10 cellular contexts compared by ENCODE assay signal in genomic region chr13:20814224-20814910, GRCh38. TPM values are rescaled to one million over a fixed set of nuclear protein-coding genes. Genes with fewer than 3 reads are reported as not detected.
DNase-seq lines count a peak whose midpoint lies in the region; ATAC-seq, FAIRE-seq and TF ChIP-seq lines count a peak whose summit lies in the region.
"Had no signal": no experiment of that assay in that cellular context is flagged by ENCODE, and none has a peak within 500 bp of the region (broad histone marks: within the 10 kb centered on the region; RNA-seq: fewer than 3 reads in every experiment).

No MANE protein-coding gene starts in this region.

- peak; percentile 88 for FAIRE-seq in kidney (lab: Jason Lieb, UNC)
- FAIRE-seq: H1 had no signal

- no peak overlapping the region for H3K4me3 Mint-ChIP-seq in brain
- no peak overlapping the region for H3K4me3 Mint-ChIP-seq in stimulated activated effector memory CD8-positive, alpha-beta T cell treated with anti-CD3 and anti-CD28 coated beads, Interleukin-12 subunit alpha, Interleukin-12 subunit beta, amount 100 ng/mL, for 72 hours
- no peak overlapping the region for H3K4me3 Mint-ChIP-seq in activated T-helper 17 cell treated with anti-CD3 and anti-CD28 coated beads, Interleukin-2, amount 50 U/mL, for 72 hours
- H3K4me3 Mint-ChIP-seq: memory B cell had no signal

- H3K4me1 Mint-ChIP-seq in brain = peaks cover 40% of the 10 kb centered on the region
- H3K4me1 Mint-ChIP-seq in stimulated activated effector memory CD8-positive, alpha-beta T cell treated with anti-CD3 and anti-CD28 coated beads, Interleukin-12 subunit alpha, Interleukin-12 subunit beta, amount 100 ng/mL, for 72 hours = peaks cover 6% of the 10 kb centered on the region
- H3K4me1 Mint-ChIP-seq in activated T-helper 17 cell treated with anti-CD3 and anti-CD28 coated beads, Interleukin-2, amount 50 U/mL, for 72 hours = peaks cover 4% of the 10 kb centered on the region

- no peaks in the 10 kb centered on the region for H3K9me3 Mint-ChIP-seq in brain
- H3K9me3 Mint-ChIP-seq in stimulated activated effector memory CD8-positive, alpha-beta T cell treated with anti-CD3 and anti-CD28 coated beads, Interleukin-12 subunit alpha, Interleukin-12 subunit beta, amount 100 ng/mL, for 72 hours = no peaks in the 10 kb centered on the region
- H3K9me3 Mint-ChIP-seq in activated T-helper 17 cell treated with anti-CD3 and anti-CD28 coated beads, Interleukin-2, amount 50 U/mL, for 72 hours = no peaks in the 10 kb centered on the region
- H3K9me3 Mint-ChIP-seq: memory B cell had no signal

- peak overlapping the region in 3 of 5 experiments; percentile 0 to 82 (median 39) for H3K27ac Mint-ChIP-seq in brain
- H3K27ac Mint-ChIP-seq in stimulated activated effector memory CD8-positive, alpha-beta T cell treated with anti-CD3 and anti-CD28 coated beads, Interleukin-12 subunit alpha, Interleukin-12 subunit beta, amount 100 ng/mL, for 72 hours = no peak overlapping the region
- H3K27ac Mint-ChIP-seq in activated T-helper 17 cell treated with anti-CD3 and anti-CD28 coated beads, Interleukin-2, amount 50 U/mL, for 72 hours = no peak overlapping the region
- H3K27ac Mint-ChIP-seq: memory B cell had no signal

- H3K36me3 Mint-ChIP-seq in brain = peaks cover 40% of the 10 kb centered on the region
- peaks cover 61% of the 10 kb centered on the region for H3K36me3 Mint-ChIP-seq in stimulated activated effector memory CD8-positive, alpha-beta T cell treated with anti-CD3 and anti-CD28 coated beads, Interleukin-12 subunit alpha, Interleukin-12 subunit beta, amount 100 ng/mL, for 72 hours
- peaks cover 71% of the 10 kb centered on the region for H3K36me3 Mint-ChIP-seq in activated T-helper 17 cell treated with anti-CD3 and anti-CD28 coated beads, Interleukin-2, amount 50 U/mL, for 72 hours (ENCODE audit: low read depth)

- no peaks in the 10 kb centered on the region for H3K27me3 ChIP-seq in upper lobe of right lung

- no peak overlapping the region for H3K9ac ChIP-seq in kidney (ENCODE audit: low read length in 2 of 2)

- H3K27ac ChIP-seq in kidney (ENCODE audit: low read depth in 2 of 2, low read length in 2 of 2) = no peak overlapping the region
- peak overlapping the region; percentile 75 for H3K27ac ChIP-seq in upper lobe of right lung

- TF ChIP-seq CTCF in brain (conservative IDR thresholded peaks at IDR 0.05) (no peak), kidney (IDR thresholded peaks at IDR 0.05; ENCODE audit: borderline replicate concordance, extremely low read depth, insufficient read depth) (no peak), upper lobe of right lung (IDR thresholded peaks at IDR 0.05) (no peak)

- H3K9me3 ChIP-seq in kidney (ENCODE audit: control insufficient read depth in 1 of 2, low read length in 2 of 2) = no peaks in the 10 kb centered on the region
- no peaks in the 10 kb centered on the region for H3K9me3 ChIP-seq in upper lobe of right lung

- intact Hi-C loops in kidney (cut with DNase I) (no loop called here), upper lobe of right lung (cut with DNase I) (no loop called here)

- H3K36me3 ChIP-seq in kidney (ENCODE audit: control insufficient read depth in 1 of 2, insufficient read depth in 2 of 2, low read length in 2 of 2) (peaks cover 0 to 3% of the 10 kb centered on the region in 2 donors), upper lobe of right lung (no peaks in the 10 kb centered on the region)

- ATAC-seq in upper lobe of right lung (peak; percentile 97), GM18520 (IDR thresholded peaks at IDR 0.05; ENCODE audit: unreplicated experiment) (no peak)
- ATAC-seq in stimulated activated effector memory CD8-positive, alpha-beta T cell treated with anti-CD3 and anti-CD28 coated beads, Interleukin-12 subunit alpha, Interleukin-12 subunit beta, amount 100 ng/mL, for 72 hours = no peak
- no peak for ATAC-seq in activated T-helper 17 cell treated with anti-CD3 and anti-CD28 coated beads, Interleukin-2, amount 50 U/mL, for 72 hours (replicated peaks)

- H3K4me3 ChIP-seq in kidney (ENCODE audit: low read length in 2 of 2) (no peak overlapping the region), upper lobe of right lung (no peak overlapping the region)

- DNase-seq in NCI-H1092 (lab: John Stamatoyannopoulos, UW) = peak; percentile 79
- DNase-seq in kidney = peak; percentile 88
- DNase-seq in upper lobe of right lung = peak; percentile 87
- DNase-seq in stimulated activated effector memory CD8-positive, alpha-beta T cell treated with anti-CD3 and anti-CD28 coated beads, Interleukin-12 subunit alpha, Interleukin-12 subunit beta, amount 100 ng/mL, for 72 hours (ENCODE audit: low spot score in 2 of 2) = no peak
- DNase-seq in stimulated activated CD4-positive, alpha-beta T cell treated with anti-CD3 and anti-CD28 coated beads, Interleukin-2, amount 100 ng/mL, for 48 hours = no peak

- H3K27me3 Mint-ChIP-seq in brain = no peaks in the 10 kb centered on the region
- H3K27me3 Mint-ChIP-seq in activated T-helper 17 cell treated with anti-CD3 and anti-CD28 coated beads, Interleukin-2, amount 50 U/mL, for 72 hours = no peaks in the 10 kb centered on the region
- H3K27me3 Mint-ChIP-seq: memory B cell had no signal

- H3K4me1 ChIP-seq in kidney (ENCODE audit: control insufficient read depth in 1 of 2, insufficient read depth in 1 of 2, low read depth in 1 of 2, low read length in 2 of 2) (no peaks in the 10 kb centered on the region), upper lobe of right lung (peaks cover 12% of the 10 kb centered on the region)

RNA-seq across cellular contexts. Expression of gene EEF1AKMT1, which starts 40.6 kb away (rescaled TPM):
- polyA plus RNA-seq in brain (ENCODE audit: insufficient read depth, low read depth, low replicate concordance) (8.7 TPM), kidney (ENCODE audit: insufficient read depth, low read depth, low replicate concordance) (16.6 TPM)
- total RNA-seq in kidney (10.7 TPM), upper lobe of right lung (8.9 TPM)
- total RNA-seq in activated T-helper 17 cell treated with anti-CD3 and anti-CD28 coated beads, Interleukin-2, amount 50 U/mL, for 72 hours = 10 to 100 TPM; 12.1 to 15.6 TPM

Comparison
In these comparisons a context has a peak if more than half of its experiments do, and no peak if none do; other contexts are left out.
1. DNase-seq: peak in NCI-H1092 (single experiment), kidney (single experiment) and upper lobe of right lung (single experiment); none in stimulated activated effector memory CD8-positive, alpha-beta T cell treated with anti-CD3 and anti-CD28 coated beads, Interleukin-12 subunit alpha, Interleukin-12 subunit beta, amount 100 ng/mL, for 72 hours (0 of 2) and stimulated activated CD4-positive, alpha-beta T cell treated with anti-CD3 and anti-CD28 coated beads, Interleukin-2, amount 100 ng/mL, for 48 hours (0 of 2).
2. H3K27ac Mint-ChIP-seq: peak in brain (3 of 5); none in stimulated activated effector memory CD8-positive, alpha-beta T cell treated with anti-CD3 and anti-CD28 coated beads, Interleukin-12 subunit alpha, Interleukin-12 subunit beta, amount 100 ng/mL, for 72 hours (single experiment) and activated T-helper 17 cell treated with anti-CD3 and anti-CD28 coated beads, Interleukin-2, amount 50 U/mL, for 72 hours (single experiment).